In genomic region chr14:38882533-38882932, GRCh38 we compare ENCODE assay signal across 19 cellular contexts.
DNase-seq lines count a peak whose midpoint lies in the region; ATAC-seq, FAIRE-seq and TF ChIP-seq lines count a peak whose summit lies in the region.
"Had no signal": no experiment of that assay in that cellular context is flagged by ENCODE, and none has a peak within 500 bp of the region (broad histone marks: within the 10 kb centered on the region; RNA-seq: fewer than 3 reads in every experiment).

No MANE protein-coding gene starts in this region.

- H3K9ac ChIP-seq in fibroblast of lung (ENCODE audit: insufficient read depth, low read length): no peak overlapping the region
- H3K9ac ChIP-seq: BLaER1 treated with 17β-estradiol and CSF1 and Interleukin-3, amounts not matched to agents 10 nM and 100 nM had no signal

- no peaks in the 10 kb centered on the region for H3K9me3 ChIP-seq in fibroblast of lung (ENCODE audit: control insufficient read depth, insufficient read depth, low read depth, low read length)
- no peaks in the 10 kb centered on the region for H3K9me3 ChIP-seq in pancreas
- H3K9me3 ChIP-seq: A549; BLaER1 treated with 17β-estradiol and CSF1 and Interleukin-3, amounts not matched to agents 10 nM and 100 nM had no signal

- H3K79me2 ChIP-seq in fibroblast of lung (ENCODE audit: control insufficient read depth, insufficient read depth, low read length): no peaks in the 10 kb centered on the region

- H2AFZ ChIP-seq in fibroblast of lung (ENCODE audit: low read length): no peak overlapping the region

- H3K4me3 ChIP-seq in fibroblast of lung (replicated peaks in 1 of 4; ENCODE audit: control extremely low read depth in 1 of 4, insufficient read depth in 1 of 4, low read depth in 3 of 4, low read length in 4 of 4) (no peak overlapping the region), pancreas (no peak overlapping the region)
- H3K4me3 ChIP-seq: A549; BLaER1 treated with 17β-estradiol and CSF1 and Interleukin-3, amounts not matched to agents 10 nM and 100 nM; SJCRH30 had no signal

- no peak overlapping the region for H3K27ac ChIP-seq in fibroblast of lung (ENCODE audit: insufficient read depth, low read length)
- no peak overlapping the region for H3K27ac ChIP-seq in pancreas
- H3K27ac ChIP-seq: A549; BLaER1 treated with 17β-estradiol and CSF1 and Interleukin-3, amounts not matched to agents 10 nM and 100 nM; SJCRH30 had no signal

- TF ChIP-seq CTCF in fibroblast of lung (conservative IDR thresholded peaks at IDR 0.05 in 1 of 2, IDR thresholded peaks at IDR 0.05 in 1 of 2; ENCODE audit: low read depth in 1 of 2, low read length in 2 of 2) (no peak), pancreas (IDR thresholded peaks at IDR 0.05) (no peak)

- no peak overlapping the region for H3K4me2 ChIP-seq in fibroblast of lung (ENCODE audit: extremely low read depth, insufficient read depth, low read length)
- H3K4me2 ChIP-seq: A549; BLaER1 treated with 17β-estradiol and CSF1 and Interleukin-3, amounts not matched to agents 10 nM and 100 nM had no signal

- peak; percentile 7 for DNase-seq in NCI-H345 (lab: John Stamatoyannopoulos, UW)
- no peak for DNase-seq in NCI-H345 treated with DMSO at 0.1 percent for 48 hours (lab: John Stamatoyannopoulos, UW; ENCODE audit: unreplicated experiment)
- no peak for DNase-seq in GM18507 (ENCODE audit: extremely low spot score, insufficient read length, low read depth)
- peak; percentile 27 for DNase-seq in NCI-H69 (lab: John Stamatoyannopoulos, UW)
- peak; percentile 3 to 50 for DNase-seq in fibroblast of lung (ENCODE audit: low read depth in 2 of 2)
- no peak for DNase-seq in pancreas
- DNase-seq in DMS 273 treated with DMSO at 0.1 percent for 48 hours (lab: John Stamatoyannopoulos, UW): no peak
- no peak for DNase-seq in stimulated activated CD4-positive, alpha-beta T cell treated with anti-CD3 and anti-CD28 coated beads, Interleukin-2, amount 100 ng/mL, for 48 hours
- DNase-seq: CD8-positive, alpha-beta memory T cell; EL; H9; NCI-H1417 treated with DMSO at 0.1 percent for 48 hours; NCI-H1930; NCI-H526; SJCRH30 had no signal

- FAIRE-seq in GM18507 (lab: Jason Lieb, UNC) (peak; percentile 35), pancreas (lab: Jason Lieb, UNC) (no peak)
- FAIRE-seq: D721Med, HTR-8/SVneo had no signal

- H3K4me1 ChIP-seq in fibroblast of lung (ENCODE audit: control insufficient read depth, extremely low read depth, insufficient read depth, low read length): no peaks in the 10 kb centered on the region
- H3K4me1 ChIP-seq in pancreas: peaks cover 0 to 10% (median 0%) of the 10 kb centered on the region in 3 donors
- H3K4me1 ChIP-seq: A549, SJCRH30 had no signal

- H3K36me3 ChIP-seq in fibroblast of lung (ENCODE audit: control insufficient read depth, insufficient read depth, low read length) (no peaks in the 10 kb centered on the region), pancreas (no peaks in the 10 kb centered on the region)
- H3K36me3 ChIP-seq: BLaER1 treated with 17β-estradiol and CSF1 and Interleukin-3, amounts not matched to agents 10 nM and 100 nM; SJCRH30 had no signal

- intact Hi-C loops in pancreas (cut with DNase I): no loop called here

- H4K20me1 ChIP-seq in fibroblast of lung (ENCODE audit: control insufficient read depth, extremely low read depth, insufficient read depth, low read length): no peaks in the 10 kb centered on the region
- H4K20me1 ChIP-seq: BLaER1 treated with 17β-estradiol and CSF1 and Interleukin-3, amounts not matched to agents 10 nM and 100 nM had no signal

- H3K27me3 ChIP-seq in fibroblast of lung (ENCODE audit: control insufficient read depth, insufficient read depth, low read length) (no peaks in the 10 kb centered on the region), pancreas (no peaks in the 10 kb centered on the region)
- H3K27me3 ChIP-seq: BLaER1 treated with 17β-estradiol and CSF1 and Interleukin-3, amounts not matched to agents 10 nM and 100 nM; SJCRH30 had no signal

- no peak for ATAC-seq in pancreas
- ATAC-seq: A549 had no signal

Comparison
In these comparisons a context has a peak if more than half of its experiments do, and no peak if none do; other contexts are left out.
1. DNase-seq: peak in NCI-H345 (single experiment), NCI-H69 (single experiment) and fibroblast of lung (2 of 2); none in NCI-H345 treated with DMSO at 0.1 percent for 48 hours (single experiment), GM18507 (single experiment), pancreas (0 of 6), DMS 273 treated with DMSO at 0.1 percent for 48 hours (single experiment) and stimulated activated CD4-positive, alpha-beta T cell treated with anti-CD3 and anti-CD28 coated beads, Interleukin-2, amount 100 ng/mL, for 48 hours (0 of 2).